Comparison of ENCODE assay signal across 23 cellular contexts in the genomic region with DNA sequence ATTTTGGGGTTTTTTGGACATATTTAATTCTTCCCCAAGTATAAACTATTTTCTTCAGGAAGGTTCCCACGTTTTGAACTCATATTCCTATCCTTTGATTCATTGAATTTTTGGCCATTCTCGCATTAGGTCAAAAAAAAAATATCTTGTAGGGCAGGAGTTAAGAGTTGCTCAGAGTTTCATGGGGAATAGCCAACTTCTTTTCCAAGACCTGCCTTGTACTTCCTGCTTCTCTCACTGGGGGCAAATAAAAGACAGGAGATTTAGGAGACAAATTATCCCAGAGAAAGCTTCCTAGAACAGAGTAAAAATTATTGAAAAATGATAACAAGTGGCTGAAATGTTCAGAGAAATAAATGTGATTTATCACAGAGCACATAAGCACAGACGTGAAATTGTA. TPM values are rescaled to one million over a fixed set of nuclear protein-coding genes. Genes with fewer than 3 reads are reported as not detected.
DNase-seq lines count a peak whose midpoint lies in the region; ATAC-seq and TF ChIP-seq lines count a peak whose summit lies in the region.
"Had no signal": no experiment of that assay in that cellular context is flagged by ENCODE, and none has a peak within 500 bp of the region (broad histone marks: within the 10 kb centered on the region; RNA-seq: fewer than 3 reads in every experiment).

No MANE protein-coding gene starts in this region.

- no peak overlapping the region for H3K4me3 ChIP-seq in epithelial cell of esophagus (ENCODE audit: low read length)
- H3K4me3 ChIP-seq: A549, GM23338 had no signal

- ATAC-seq in GM18867 (IDR thresholded peaks at IDR 0.05; ENCODE audit: unreplicated experiment): no peak
- ATAC-seq: A549, GM23338, Right ventricle myocardium inferior had no signal

- TF ChIP-seq CTCF in epithelial cell of esophagus (IDR thresholded peaks at IDR 0.05; ENCODE audit: insufficient read depth, low read depth, low read length, missing control alignments) (no peak), GM20000 (IDR thresholded peaks at IDR 0.05; ENCODE audit: extremely low read depth, missing control alignments) (no peak)

- DNase-seq in amniotic epithelial cell (ENCODE audit: low read depth): peak; percentile 1
- DNase-seq in epithelial cell of esophagus (ENCODE audit: low read depth): peak; percentile 28
- peak; percentile 15 for DNase-seq in kidney tubule cell (ENCODE audit: low spot score)
- DNase-seq in stromal cell of bone marrow (ENCODE audit: low read depth): peak; percentile 13
- DNase-seq in ureter (ENCODE audit: low spot score): no peak
- DNase-seq in COR-L47 (lab: John Stamatoyannopoulos, UW): no peak
- no peak for DNase-seq in GM20000 (ENCODE audit: low spot score)
- DNase-seq: BE2C, DMS79, HCEC 1CT, Karpas-422, MV-4-11, NCI-H1417, NCI-H1694 treated with DMSO at 0.1 percent for 48 hours, NCI-H2081 treated with DMSO at 0.1 percent for 48 hours, NCI-H2171 treated with DMSO at 0.1 percent for 48 hours, NCI-H446 treated with DMSO at 0.1 percent for 48 hours, NCI-H526 treated with DMSO at 0.1 percent for 48 hours had no signal

RNA-seq across cellular contexts. Expression of gene BCL11A, which starts 55.2 kb away (rescaled TPM):
- total RNA-seq in ureter: 31.4 TPM
- total RNA-seq: M059J had no signal

Comparison
In these comparisons a context has a peak if more than half of its experiments do, and no peak if none do; other contexts are left out.
1. DNase-seq: peak in amniotic epithelial cell (single experiment), epithelial cell of esophagus (single experiment), kidney tubule cell (single experiment) and stromal cell of bone marrow (single experiment); none in ureter (single experiment), COR-L47 (single experiment) and GM20000 (single experiment).